18 cellular contexts compared by ENCODE assay signal in the genomic region with DNA sequence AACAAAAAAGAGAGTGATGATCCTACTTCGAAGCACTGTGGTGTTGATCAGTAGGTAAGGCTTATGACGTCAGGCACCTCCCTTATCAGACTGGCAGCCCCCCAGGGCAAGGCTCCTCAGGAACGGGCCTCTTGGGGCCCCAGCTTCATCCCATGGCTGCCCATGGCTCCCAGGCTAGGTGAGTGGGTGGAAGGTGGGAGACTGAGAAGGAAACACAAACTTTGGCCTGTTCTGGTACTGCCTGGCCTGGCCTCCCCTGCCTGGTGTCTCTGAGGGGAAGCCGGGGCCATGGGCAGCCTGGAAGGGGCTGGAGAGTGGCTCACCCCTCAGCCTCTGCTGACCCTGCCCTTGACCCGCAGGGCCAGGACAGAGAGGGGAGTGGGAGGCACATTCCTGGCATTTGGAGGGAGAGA. TPM values are rescaled to one million over a fixed set of nuclear protein-coding genes. Genes with fewer than 3 reads are reported as not detected.
A peak's percentile ranks its signal among the peaks of the same experiment; 100 is the strongest.
DNase-seq lines count a peak whose midpoint lies in the region; ATAC-seq, FAIRE-seq and TF ChIP-seq lines count a peak whose summit lies in the region.
"Had no signal": no experiment of that assay in that cellular context is flagged by ENCODE, and none has a peak within 500 bp of the region (broad histone marks: within the 10 kb centered on the region; RNA-seq: fewer than 3 reads in every experiment).

No MANE protein-coding gene starts in this region.

- H3K79me1 ChIP-seq in neuronal stem cell (ENCODE audit: low read depth, low read length) = no peaks in the 10 kb centered on the region

- H2AK5ac ChIP-seq in neuronal stem cell (ENCODE audit: low read depth, low read length) = no peak overlapping the region

- H4K91ac ChIP-seq in neuronal stem cell (ENCODE audit: low read depth, low read length, poor library complexity) = no peak overlapping the region

- H3K4me2 ChIP-seq in BLaER1 treated with 17β-estradiol and CSF1 and Interleukin-3, amounts not matched to agents 10 nM and 100 nM = peak overlapping the region in 10 of 11 experiments; percentile 45 to 79 (median 72); a peak in 17 of 22 replicates
- no peak overlapping the region for H3K4me2 ChIP-seq in neuronal stem cell (ENCODE audit: insufficient read depth, low read length, poor library complexity, severe bottlenecking)

- no peak overlapping the region for H3K23ac ChIP-seq in neuronal stem cell (ENCODE audit: low read depth, low read length, poor library complexity)

- peak overlapping the region in 1 of 11 experiments; percentile 32; a peak in 1 of 22 replicates for H3K27ac ChIP-seq in BLaER1 treated with 17β-estradiol and CSF1 and Interleukin-3, amounts not matched to agents 10 nM and 100 nM
- H3K27ac ChIP-seq in endodermal cell (ENCODE audit: low read depth, low read length) = no peak overlapping the region
- no peak overlapping the region for H3K27ac ChIP-seq in neuronal stem cell (replicated peaks; ENCODE audit: low read length)
- H3K27ac ChIP-seq: SJSA1 had no signal

- no peaks in the 10 kb centered on the region for H4K20me1 ChIP-seq in BLaER1 treated with 17β-estradiol and CSF1 and Interleukin-3, amounts not matched to agents 10 nM and 100 nM

- no peaks in the 10 kb centered on the region for H3K36me3 Mint-ChIP-seq in endodermal cell (ENCODE audit: low read depth)

- no peak overlapping the region for H3K18ac ChIP-seq in neuronal stem cell (ENCODE audit: low read length)

- peak overlapping the region in 1 of 11 experiments; percentile 19; a peak in 1 of 22 replicates for H3K9ac ChIP-seq in BLaER1 treated with 17β-estradiol and CSF1 and Interleukin-3, amounts not matched to agents 10 nM and 100 nM
- H3K9ac ChIP-seq in endodermal cell (ENCODE audit: extremely low read depth, low read length, poor library complexity, severe bottlenecking) = no peak overlapping the region
- no peak overlapping the region for H3K9ac ChIP-seq in neuronal stem cell (ENCODE audit: low read depth, low read length, poor library complexity)

- no peak overlapping the region for H4K8ac ChIP-seq in neuronal stem cell (ENCODE audit: low read depth, low read length)

- 83 to 92% methylated on average over 1 to 5 of the region's 5 CpGs for WGBS in endodermal cell (ENCODE audit: insufficient coverage in 1 of 2, insufficient read length in 1 of 2), 2 experiments
- no CpG with 5 or more reads among the region's 5 CpGs for WGBS in neuronal stem cell (ENCODE audit: extremely low coverage in 2 of 2, insufficient read length in 2 of 2, insufficient replicate concordance in 1 of 2), 2 donors

- H2AFZ ChIP-seq in neuronal stem cell (ENCODE audit: low read length) = no peak overlapping the region

- H2BK12ac ChIP-seq in neuronal stem cell (ENCODE audit: low read length) = peak overlapping the region; percentile 26

- no peak overlapping the region for H3K14ac ChIP-seq in neuronal stem cell (ENCODE audit: low read length)

- DNase-seq in HTR-8/SVneo (ENCODE audit: insufficient read length, low spot score) = no peak
- DNase-seq in endodermal cell = no peak
- no peak for DNase-seq in neuronal stem cell (ENCODE audit: low spot score)
- no peak for DNase-seq in DMS153 treated with DMSO at 0.1 percent for 48 hours (lab: John Stamatoyannopoulos, UW; ENCODE audit: unreplicated experiment)
- DNase-seq in germinal center (ENCODE audit: low spot score) = no peak
- DNase-seq: activated CD4-positive, alpha-beta T cell treated with anti-CD3 and anti-CD28 coated beads, Interleukin-2, amount 50 U/mL, for 1 hour; BE2C; cortex of kidney; DMS79 treated with DMSO at 0.1 percent for 48 hours; GOT3; NCI-H1092; NCI-H446 had no signal

- peak; percentile 13 for FAIRE-seq in HTR-8/SVneo (lab: Jason Lieb, UNC)

- H3K4ac ChIP-seq in neuronal stem cell (ENCODE audit: low read length) = no peak overlapping the region

- no peak overlapping the region for H2BK5ac ChIP-seq in neuronal stem cell (ENCODE audit: low read length)

- H3K9me3 ChIP-seq in BLaER1 treated with 17β-estradiol and CSF1 and Interleukin-3, amounts not matched to agents 10 nM and 100 nM (replicated peaks in 1 of 11) = no peaks in the 10 kb centered on the region
- H3K9me3 ChIP-seq in endodermal cell (ENCODE audit: control insufficient read depth, low read length) (no peaks in the 10 kb centered on the region), neuronal stem cell (replicated peaks in 1 of 2; ENCODE audit: control insufficient read depth in 2 of 2, insufficient read depth in 1 of 2, low read depth in 1 of 2, low read length in 2 of 2) (no peaks in the 10 kb centered on the region)
- H3K9me3 ChIP-seq: BE2C, left lung, SJSA1, transverse colon had no signal

- H3K4me3 ChIP-seq in BLaER1 treated with 17β-estradiol and CSF1 and Interleukin-3, amounts not matched to agents 10 nM and 100 nM = peak overlapping the region in 1 of 10 experiments; percentile 52; a peak in 1 of 20 replicates
- no peak overlapping the region for H3K4me3 ChIP-seq in endodermal cell (ENCODE audit: low read length)
- H3K4me3 ChIP-seq in neuronal stem cell (ENCODE audit: low read length in 2 of 2) = no peak overlapping the region
- H3K4me3 ChIP-seq: SJSA1 had no signal

- peak overlapping the region; percentile 22 for H3K4me3 Mint-ChIP-seq in endodermal cell

- no peak overlapping the region for H2BK120ac ChIP-seq in neuronal stem cell (ENCODE audit: low read depth, low read length)

- peaks cover 13 to 31% (median 23%) of the 10 kb centered on the region in 10 experiments for H3K4me1 ChIP-seq in BLaER1 treated with 17β-estradiol and CSF1 and Interleukin-3, amounts not matched to agents 10 nM and 100 nM
- H3K4me1 ChIP-seq in endodermal cell (ENCODE audit: control insufficient read depth, insufficient read depth, low read length) (no peaks in the 10 kb centered on the region), neuronal stem cell (ENCODE audit: control insufficient read depth in 2 of 2, insufficient read depth in 1 of 2, low read depth in 1 of 2, low read length in 2 of 2) (no peaks in the 10 kb centered on the region)

- H3K27me3 ChIP-seq in BLaER1 treated with 17β-estradiol and CSF1 and Interleukin-3, amounts not matched to agents 10 nM and 100 nM = no peaks in the 10 kb centered on the region
- H3K27me3 ChIP-seq in endodermal cell (ENCODE audit: control insufficient read depth, insufficient read depth, low read length, poor library complexity, severe bottlenecking) (no peaks in the 10 kb centered on the region), neuronal stem cell (ENCODE audit: control insufficient read depth in 3 of 3, insufficient read depth in 3 of 3, low read depth in 1 of 3, low read length in 3 of 3) (peaks cover 0 to 15% (median 0%) of the 10 kb centered on the region in 3 experiments)
- H3K27me3 ChIP-seq: BE2C, SJSA1 had no signal

- H3K27me3 Mint-ChIP-seq in endodermal cell (ENCODE audit: insufficient read depth) = no peaks in the 10 kb centered on the region

- H3K36me3 ChIP-seq in BLaER1 treated with 17β-estradiol and CSF1 and Interleukin-3, amounts not matched to agents 10 nM and 100 nM = no peaks in the 10 kb centered on the region
- H3K36me3 ChIP-seq in endodermal cell (ENCODE audit: control insufficient read depth, insufficient read depth, low read length) (no peaks in the 10 kb centered on the region), neuronal stem cell (replicated peaks in 1 of 2; ENCODE audit: control insufficient read depth in 2 of 2, insufficient read depth in 2 of 2, low read length in 2 of 2) (no peaks in the 10 kb centered on the region)
- H3K36me3 ChIP-seq: BE2C, left lung, SJSA1, transverse colon had no signal

- H3K27ac Mint-ChIP-seq in endodermal cell = no peak overlapping the region

- H3K4me1 Mint-ChIP-seq in endodermal cell = no peaks in the 10 kb centered on the region

- no peak overlapping the region for H2BK15ac ChIP-seq in neuronal stem cell (ENCODE audit: low read length)

- no peaks in the 10 kb centered on the region for H3K9me3 Mint-ChIP-seq in endodermal cell

- TF ChIP-seq CTCF in endodermal cell (conservative IDR thresholded peaks at IDR 0.05) = no peak

- no peak for ATAC-seq in HG02759 (IDR thresholded peaks at IDR 0.05; ENCODE audit: unreplicated experiment)

RNA-seq across cellular contexts. Expression of gene KRT80, which starts 38.9 kb away (rescaled TPM):
- under 1 TPM; 0.07 to 0.09 TPM for total RNA-seq in endodermal cell
- polyA plus RNA-seq in endodermal cell (2013, experiment 1 of 2) = 0.11 TPM
- polyA plus RNA-seq in endodermal cell (2013, experiment 2 of 2) = 0.08 TPM
- 0.07 TPM for polyA plus RNA-seq in neuronal stem cell (2013, experiment 1 of 2)
- 0.07 TPM for polyA plus RNA-seq in neuronal stem cell (2013, experiment 2 of 2)
- polyA plus RNA-seq: neural cell had no signal
